In the genomic region with DNA sequence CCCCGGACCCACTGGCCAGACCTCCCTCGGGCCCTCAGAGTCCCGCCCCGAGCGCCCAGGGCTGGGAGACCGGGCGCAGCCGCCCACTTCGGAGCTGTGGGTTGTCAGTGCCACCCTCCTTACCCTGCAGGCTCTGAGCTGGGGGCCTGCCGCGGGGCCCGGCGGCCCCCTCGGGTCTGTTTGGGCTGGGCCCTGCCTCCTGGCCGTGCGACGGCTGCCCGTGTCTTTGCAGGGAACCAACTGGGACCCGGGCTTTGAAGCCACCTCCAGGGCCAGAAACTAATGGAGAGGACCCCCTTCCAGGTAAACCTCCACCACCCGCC, we compare ENCODE assay signal across 8 cellular contexts. TPM values are rescaled to one million over a fixed set of nuclear protein-coding genes. Genes with fewer than 3 reads are reported as not detected.
A peak's percentile ranks its signal among the peaks of the same experiment; 100 is the strongest.
DNase-seq lines count a peak whose midpoint lies in the region; ATAC-seq and TF ChIP-seq lines count a peak whose summit lies in the region.

No MANE protein-coding gene starts in this region.

- no peak for DNase-seq in DMS53 (lab: John Stamatoyannopoulos, UW)

- H3K27me3 ChIP-seq in ectodermal cell (ENCODE audit: control insufficient read depth, insufficient read depth, low read length, poor library complexity, severe bottlenecking) (no peaks in the 10 kb centered on the region), parathyroid adenoma (ENCODE audit: control insufficient read depth, insufficient read depth, low read length) (no peaks in the 10 kb centered on the region)

- WGBS in ectodermal cell, 2 experiments: 6 to 7% methylated on average over 20 of the region's 20 CpGs

- no peak for ATAC-seq in GM18498 (IDR thresholded peaks at IDR 0.05; ENCODE audit: unreplicated experiment)
- ATAC-seq in GM21390 (IDR thresholded peaks at IDR 0.05; ENCODE audit: unreplicated experiment): no peak
- no peak for ATAC-seq in HG03571 (IDR thresholded peaks at IDR 0.05; ENCODE audit: unreplicated experiment)

- H3K36me3 ChIP-seq in ES-I3 (ENCODE audit: insufficient read depth, low read length) (peaks cover 11% of the 10 kb centered on the region), KOPT-K1 (ENCODE audit: insufficient read depth, low read length) (peaks cover 63% of the 10 kb centered on the region), ectodermal cell (ENCODE audit: control insufficient read depth, insufficient read depth, low read length) (peaks cover 19% of the 10 kb centered on the region), parathyroid adenoma (ENCODE audit: control insufficient read depth, insufficient read depth, low read length) (no peaks in the 10 kb centered on the region)

- TF ChIP-seq CTCF in parathyroid adenoma (IDR thresholded peaks at IDR 0.05): no peak

- H3K9ac ChIP-seq in ES-I3 (ENCODE audit: low read depth, low read length) (peak overlapping the region; percentile 72), parathyroid adenoma (no peak overlapping the region)

- no peaks in the 10 kb centered on the region for H3K79me2 ChIP-seq in parathyroid adenoma

- H2AFZ ChIP-seq in parathyroid adenoma: peak overlapping the region; percentile 98

- H3K4me3 ChIP-seq in ectodermal cell (ENCODE audit: insufficient read depth, low read depth, low read length) (peak overlapping the region; percentile 82), parathyroid adenoma (ENCODE audit: low read depth, low read length) (peak overlapping the region; percentile 72)

- H3K9me3 ChIP-seq in ES-I3 (ENCODE audit: control insufficient read depth, insufficient read depth, low read length) (no peaks in the 10 kb centered on the region), KOPT-K1 (ENCODE audit: insufficient read depth, low read length, poor library complexity, severe bottlenecking) (no peaks in the 10 kb centered on the region), ectodermal cell (ENCODE audit: control insufficient read depth, low read length) (no peaks in the 10 kb centered on the region), parathyroid adenoma (ENCODE audit: control insufficient read depth, low read length) (no peaks in the 10 kb centered on the region)

- peak overlapping the region; percentile 82 for H3K4me2 ChIP-seq in parathyroid adenoma (ENCODE audit: low read length)

- H3K27ac ChIP-seq in KOPT-K1 (ENCODE audit: low read depth, low read length, poor library complexity, severe bottlenecking) (peak overlapping the region; percentile 76), ectodermal cell (ENCODE audit: insufficient read depth, low read depth, low read length, poor library complexity, severe bottlenecking) (peak overlapping the region; percentile 26), parathyroid adenoma (no peak overlapping the region)

- H3K4me1 ChIP-seq in ES-I3 (ENCODE audit: insufficient read depth, low read length) (peaks cover 5% of the 10 kb centered on the region; the same call in 1 of the 2 replicates), ectodermal cell (ENCODE audit: control insufficient read depth, insufficient read depth, low read length) (peaks cover 19% of the 10 kb centered on the region), parathyroid adenoma (peaks cover 9% of the 10 kb centered on the region)

RNA-seq across cellular contexts. Expression of a gene that starts 0.4 kb away (rescaled TPM):
- polyA plus RNA-seq in ectodermal cell (2013, experiment 1 of 4): 39.5 TPM
- polyA plus RNA-seq in ectodermal cell (2013, experiment 2 of 4): 36.5 TPM
- 37.5 TPM for polyA plus RNA-seq in ectodermal cell (2013, experiment 3 of 4)
- polyA plus RNA-seq in ectodermal cell (2013, experiment 4 of 4): 32.7 TPM

RNA-seq across cellular contexts. Expression of a gene that starts 10.7 kb away (rescaled TPM):
- polyA plus RNA-seq in ectodermal cell (2013, experiment 1 of 4): 0.67 TPM
- polyA plus RNA-seq in ectodermal cell (2013, experiment 2 of 4): 1.0 TPM
- 0.85 TPM for polyA plus RNA-seq in ectodermal cell (2013, experiment 3 of 4)
- polyA plus RNA-seq in ectodermal cell (2013, experiment 4 of 4): 0.77 TPM

RNA-seq across cellular contexts. Expression of a gene that starts 14.6 kb away (rescaled TPM):
- 11.5 TPM for polyA plus RNA-seq in ectodermal cell (2013, experiment 1 of 4)
- 11.1 TPM for polyA plus RNA-seq in ectodermal cell (2013, experiment 2 of 4)
- 8.4 TPM for polyA plus RNA-seq in ectodermal cell (2013, experiment 3 of 4)
- polyA plus RNA-seq in ectodermal cell (2013, experiment 4 of 4): 9.3 TPM

RNA-seq across cellular contexts. Expression of a gene that starts 31.1 kb away (rescaled TPM):
- polyA plus RNA-seq in ectodermal cell (2013, experiment 1 of 4): 39.8 TPM
- 35.6 TPM for polyA plus RNA-seq in ectodermal cell (2013, experiment 2 of 4)
- polyA plus RNA-seq in ectodermal cell (2013, experiment 3 of 4): 31.7 TPM
- polyA plus RNA-seq in ectodermal cell (2013, experiment 4 of 4): 31.2 TPM

RNA-seq across cellular contexts. Expression of a gene that starts 53.4 kb away (rescaled TPM):
- polyA plus RNA-seq in ectodermal cell (2013, experiment 1 of 4): 193 TPM
- 182 TPM for polyA plus RNA-seq in ectodermal cell (2013, experiment 2 of 4)
- 196 TPM for polyA plus RNA-seq in ectodermal cell (2013, experiment 3 of 4)
- polyA plus RNA-seq in ectodermal cell (2013, experiment 4 of 4): 224 TPM
